8 cellular contexts compared by ENCODE assay signal in the genomic region with DNA sequence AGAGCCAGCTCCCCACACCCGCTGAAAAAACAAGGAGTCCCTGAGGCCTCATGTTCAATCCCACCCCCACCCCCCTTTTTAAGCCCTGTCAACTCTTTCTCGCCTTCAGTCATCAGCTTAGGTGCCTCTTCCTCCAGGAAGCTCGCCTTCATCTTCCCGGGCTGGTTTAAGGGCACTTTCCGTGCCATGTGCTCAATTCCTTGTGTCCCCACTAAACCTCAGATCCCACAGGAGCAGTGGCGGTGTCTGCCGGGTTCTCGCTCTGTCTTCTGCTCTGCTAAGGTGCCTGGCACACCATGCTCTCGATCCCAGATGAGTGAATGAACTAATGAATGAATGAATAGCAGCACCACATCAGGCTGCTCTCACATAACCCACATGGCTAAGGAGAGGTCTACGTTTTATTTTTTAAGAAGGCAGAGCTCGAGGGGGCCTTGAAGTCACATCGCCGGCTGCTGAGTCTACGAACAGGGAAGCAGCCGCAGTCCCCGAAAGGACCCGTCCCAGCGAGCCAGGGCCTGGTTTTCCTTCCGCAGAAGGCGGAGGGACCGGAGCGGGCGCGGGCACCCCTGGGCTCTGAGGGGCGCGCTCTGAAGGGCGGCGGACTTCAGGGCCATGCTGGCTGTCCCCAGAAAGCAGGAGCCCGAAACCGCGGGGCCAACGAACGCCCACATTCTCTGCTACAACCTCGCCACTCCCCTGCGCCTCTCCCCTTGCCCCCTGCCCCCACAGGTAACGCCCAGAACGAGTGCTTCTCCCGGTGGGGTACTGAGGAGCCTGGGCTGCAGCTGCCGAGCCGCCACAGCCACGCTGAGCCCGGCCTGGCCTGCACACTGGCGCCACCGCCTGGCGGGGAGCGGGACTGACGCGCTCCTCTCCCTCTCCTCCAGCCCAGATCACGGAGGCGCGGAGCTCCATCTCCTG.
A peak's percentile ranks its signal among the peaks of the same experiment; 100 is the strongest.
DNase-seq lines count a peak whose midpoint lies in the region; ATAC-seq and TF ChIP-seq lines count a peak whose summit lies in the region.

No MANE protein-coding gene starts in this region.

- no peaks in the 10 kb centered on the region for H3K4me1 ChIP-seq in naive thymus-derived CD4-positive, alpha-beta T cell (ENCODE audit: control insufficient read depth in 2 of 2, insufficient read depth in 2 of 2, low read length in 2 of 2)

- DNase-seq in CD14-positive monocyte (ENCODE audit: low spot score) (peak; percentile 66), NOMO-1 treated with dmso at 0.1 percent for 144 hours (lab: John Stamatoyannopoulos, UW; ENCODE audit: unreplicated experiment) (peak; percentile 75), fibroblast of gingiva (ENCODE audit: low read depth) (peak; percentile 42)
- peak; percentile 79 for DNase-seq in activated T-cell treated with anti-CD3 and anti-CD28 coated beads, Interleukin-2, amount 50 U/mL, for 1 hour
- DNase-seq in naive thymus-derived CD4-positive, alpha-beta T cell = peak; percentile 26 to 82 (median 55)
- peak; percentile 90 for DNase-seq in stimulated activated effector memory CD8-positive, alpha-beta T cell treated with anti-CD3 and anti-CD28 coated beads, Interleukin-12 subunit alpha, Interleukin-12 subunit beta, amount 100 ng/mL, for 72 hours (ENCODE audit: low spot score in 2 of 2)

- CTCF ChIA-PET in naive thymus-derived CD4-positive, alpha-beta T cell (lab: Charles Lee) = interaction anchor here (0.7 to 1.8 kb wide), 2 partner anchors 9 to 537 kb away, joined by 3 read pairs; no protein-coding TSS in a partner anchor

- peak; percentile 86 for ATAC-seq in GM19372 (IDR thresholded peaks at IDR 0.05; ENCODE audit: low read depth, unreplicated experiment)
- peak; percentile 62 for ATAC-seq in HG03457 (IDR thresholded peaks at IDR 0.05; ENCODE audit: unreplicated experiment)
- ATAC-seq in naive thymus-derived CD4-positive, alpha-beta T cell = peak; percentile 95
- ATAC-seq in stimulated activated effector memory CD8-positive, alpha-beta T cell treated with anti-CD3 and anti-CD28 coated beads, Interleukin-12 subunit alpha, Interleukin-12 subunit beta, amount 100 ng/mL, for 72 hours = peak; percentile 84

- H3K27me3 ChIP-seq in naive thymus-derived CD4-positive, alpha-beta T cell (ENCODE audit: control insufficient read depth in 2 of 2, insufficient read depth in 2 of 2, low read length in 2 of 2) = peaks cover 0 to 2% of the 10 kb centered on the region in 2 donors

- peaks cover 0 to 3% of the 10 kb centered on the region in 2 donors for H3K36me3 Mint-ChIP-seq in CD14-positive monocyte
- H3K36me3 Mint-ChIP-seq in naive thymus-derived CD4-positive, alpha-beta T cell = peaks cover 0 to 4% (median 0%) of the 10 kb centered on the region in 5 donors
- no peaks in the 10 kb centered on the region for H3K36me3 Mint-ChIP-seq in stimulated activated effector memory CD8-positive, alpha-beta T cell treated with anti-CD3 and anti-CD28 coated beads, Interleukin-12 subunit alpha, Interleukin-12 subunit beta, amount 100 ng/mL, for 72 hours

- H3K9me3 Mint-ChIP-seq in CD14-positive monocyte = peaks cover 0 to 4% (median 0%) of the 10 kb centered on the region in 7 donors
- H3K9me3 Mint-ChIP-seq in naive thymus-derived CD4-positive, alpha-beta T cell = peaks cover 0 to 2% (median 0%) of the 10 kb centered on the region in 11 donors
- H3K9me3 Mint-ChIP-seq in stimulated activated effector memory CD8-positive, alpha-beta T cell treated with anti-CD3 and anti-CD28 coated beads, Interleukin-12 subunit alpha, Interleukin-12 subunit beta, amount 100 ng/mL, for 72 hours = no peaks in the 10 kb centered on the region

- no peak overlapping the region for H3K27ac ChIP-seq in naive thymus-derived CD4-positive, alpha-beta T cell (ENCODE audit: low read depth, low read length)

- H3K27me3 Mint-ChIP-seq in CD14-positive monocyte (ENCODE audit: low read depth in 3 of 3) = peaks cover 23 to 46% (median 24%) of the 10 kb centered on the region in 3 donors
- H3K27me3 Mint-ChIP-seq in naive thymus-derived CD4-positive, alpha-beta T cell = peaks cover 6 to 52% (median 41%) of the 10 kb centered on the region in 5 donors

- H3K4me3 Mint-ChIP-seq in CD14-positive monocyte = peak overlapping the region; percentile 69 to 89
- H3K4me3 Mint-ChIP-seq in naive thymus-derived CD4-positive, alpha-beta T cell = peak overlapping the region; percentile 24 to 70 (median 54)
- peak overlapping the region; percentile 70 for H3K4me3 Mint-ChIP-seq in stimulated activated effector memory CD8-positive, alpha-beta T cell treated with anti-CD3 and anti-CD28 coated beads, Interleukin-12 subunit alpha, Interleukin-12 subunit beta, amount 100 ng/mL, for 72 hours

- H3K36me3 ChIP-seq in naive thymus-derived CD4-positive, alpha-beta T cell (ENCODE audit: control insufficient read depth in 2 of 3, insufficient read depth in 3 of 3, low read length in 3 of 3) = no peaks in the 10 kb centered on the region

- H3K9me3 ChIP-seq in naive thymus-derived CD4-positive, alpha-beta T cell (ENCODE audit: control insufficient read depth in 2 of 3, low read length in 3 of 3) = no peaks in the 10 kb centered on the region

- intact Hi-C loops in CD14-positive monocyte (cut with micrococcal nuclease) = loop anchor here (5.0 kb wide), 1 partner anchor 544 kb away; no protein-coding TSS in a partner anchor
- intact Hi-C loops in naive thymus-derived CD4-positive, alpha-beta T cell (cut with micrococcal nuclease) = loop anchor here (1.0 to 2.0 kb wide), 2 partner anchors 537 to 546 kb away; no protein-coding TSS in a partner anchor

- H3K27ac Mint-ChIP-seq in CD14-positive monocyte = peak overlapping the region in 2 of 7 donors; percentile 33 to 78
- no peak overlapping the region for H3K27ac Mint-ChIP-seq in naive thymus-derived CD4-positive, alpha-beta T cell
- peak overlapping the region; percentile 79 for H3K27ac Mint-ChIP-seq in stimulated activated effector memory CD8-positive, alpha-beta T cell treated with anti-CD3 and anti-CD28 coated beads, Interleukin-12 subunit alpha, Interleukin-12 subunit beta, amount 100 ng/mL, for 72 hours

- peak; percentile 98 for TF ChIP-seq CTCF in CD14-positive monocyte (IDR thresholded peaks at IDR 0.05)

- H3K4me3 ChIP-seq in naive thymus-derived CD4-positive, alpha-beta T cell (ENCODE audit: low read length) = peak overlapping the region; percentile 30

- H3K4me1 Mint-ChIP-seq in CD14-positive monocyte = peaks cover 10% of the 10 kb centered on the region
- peaks cover 3 to 7% (median 5%) of the 10 kb centered on the region in 7 donors for H3K4me1 Mint-ChIP-seq in naive thymus-derived CD4-positive, alpha-beta T cell
- H3K4me1 Mint-ChIP-seq in stimulated activated effector memory CD8-positive, alpha-beta T cell treated with anti-CD3 and anti-CD28 coated beads, Interleukin-12 subunit alpha, Interleukin-12 subunit beta, amount 100 ng/mL, for 72 hours = peaks cover 22% of the 10 kb centered on the region

- POLR2A ChIA-PET in naive thymus-derived CD4-positive, alpha-beta T cell (lab: Charles Lee) = no interaction called here
